In the genomic region with DNA sequence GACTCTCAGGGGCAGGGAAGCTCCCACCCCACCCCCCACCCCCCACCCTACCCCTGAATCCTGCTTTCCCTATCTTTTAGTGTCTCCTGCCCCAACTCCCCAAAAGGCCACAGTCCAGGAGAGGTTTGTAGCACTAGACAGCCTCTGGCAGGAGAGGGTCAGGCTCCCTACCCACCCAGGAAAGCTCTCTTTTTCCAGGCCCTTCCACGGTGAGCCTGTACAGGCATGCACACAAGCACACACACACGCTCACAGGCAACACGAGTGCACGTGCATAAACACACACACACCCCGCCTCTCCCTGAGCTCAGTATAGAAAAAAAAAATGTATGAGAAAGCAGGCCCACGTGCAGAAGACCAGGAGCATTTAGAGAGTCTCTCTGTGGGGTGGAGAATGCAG, we compare ENCODE assay signal across 30 cellular contexts.
"Had no signal": no experiment of that assay in that cellular context is flagged by ENCODE, and none has a peak within 500 bp of the region (broad histone marks: within the 10 kb centered on the region; RNA-seq: fewer than 3 reads in every experiment).

No MANE protein-coding gene starts in this region.

- H3K36me3 ChIP-seq: gastroesophageal sphincter, lower lobe of right lung, right lobe of liver, stomach, suprapubic skin, tibial nerve, WERI-Rb-1 had no signal

- H3K27ac ChIP-seq: epithelial cell of prostate, gastroesophageal sphincter, lower lobe of right lung, right lobe of liver, stomach, suprapubic skin, tibial nerve, WERI-Rb-1 had no signal

- H3K4me3 Mint-ChIP-seq: activated CD4-positive, alpha-beta T cell treated with anti-CD3 and anti-CD28 coated beads, Interleukin-2, amount 10 ng/mL, durations not matched to agents 7 days and 5 days; activated CD8-positive, alpha-beta T cell treated with anti-CD3 and anti-CD28 coated beads, Interleukin-2, amount 10 ng/mL, durations not matched to agents 7 days and 5 days; activated naive CD4-positive, alpha-beta T cell treated with anti-CD3 and anti-CD28 coated beads, Interleukin-2, amount 50 U/mL, for 24 hours; brain; endodermal cell; natural killer cell; stimulated activated memory B cell treated with anti-CD40 and anti-IgM and Interleukin-4, amounts not matched to agents 10 μg/mL and 1 μg/mL and 100 μg/mL, for 72 hours; T-cell; T-helper 2 cell treated with Interferon-gamma antibody and Interleukin-4, amounts not matched to agents 5 μg/mL and 100 μg/mL, for 36 hours had no signal

- H3K4me1 ChIP-seq: lower lobe of right lung, right lobe of liver had no signal

- H3K27ac Mint-ChIP-seq: activated CD4-positive, alpha-beta T cell treated with anti-CD3 and anti-CD28 coated beads, Interleukin-2, amount 10 ng/mL, durations not matched to agents 7 days and 5 days; activated CD8-positive, alpha-beta T cell treated with anti-CD3 and anti-CD28 coated beads, Interleukin-2, amount 10 ng/mL, durations not matched to agents 7 days and 5 days; activated naive CD4-positive, alpha-beta T cell treated with anti-CD3 and anti-CD28 coated beads, Interleukin-2, amount 50 U/mL, for 24 hours; endodermal cell; natural killer cell; stimulated activated memory B cell treated with anti-CD40 and anti-IgM and Interleukin-4, amounts not matched to agents 10 μg/mL and 1 μg/mL and 100 μg/mL, for 72 hours; T-cell; T-helper 2 cell treated with Interferon-gamma antibody and Interleukin-4, amounts not matched to agents 5 μg/mL and 100 μg/mL, for 36 hours had no signal

- H3K36me3 Mint-ChIP-seq: activated naive CD4-positive, alpha-beta T cell treated with anti-CD3 and anti-CD28 coated beads, Interleukin-2, amount 50 U/mL, for 24 hours; brain; natural killer cell; stimulated activated memory B cell treated with anti-CD40 and anti-IgM and Interleukin-4, amounts not matched to agents 10 μg/mL and 1 μg/mL and 100 μg/mL, for 72 hours; T-cell had no signal

- H3K4me3 ChIP-seq: gastroesophageal sphincter, lower lobe of right lung, right lobe of liver, stomach, suprapubic skin, tibial nerve had no signal

- H3K4me1 Mint-ChIP-seq: activated CD4-positive, alpha-beta T cell treated with anti-CD3 and anti-CD28 coated beads, Interleukin-2, amount 10 ng/mL, durations not matched to agents 7 days and 5 days; activated naive CD4-positive, alpha-beta T cell treated with anti-CD3 and anti-CD28 coated beads, Interleukin-2, amount 50 U/mL, for 24 hours; natural killer cell; T-cell had no signal

- FAIRE-seq: colon, islet of Langerhans, small intestine, TTC549 had no signal

- DNase-seq: activated CD4-positive, alpha-beta T cell treated with anti-CD3 and anti-CD28 coated beads, Interleukin-2, amount 10 ng/mL, durations not matched to agents 7 days and 5 days; activated CD4-positive, CD25-positive, alpha-beta regulatory T cell treated with anti-CD3 and anti-CD28 coated beads, Interleukin-2, amount 50 U/mL, for 72 hours; activated CD8-positive, alpha-beta T cell treated with anti-CD3 and anti-CD28 coated beads, Interleukin-2, amount 10 ng/mL, durations not matched to agents 7 days and 5 days; activated gamma-delta T cell treated with Interleukin-2 at 50 U/mL for 16 hours; anterior cingulate cortex; caudate nucleus; endodermal cell; hypothalamus; lower lobe of right lung; midbrain; natural killer cell; nucleus accumbens; small intestine; stimulated activated CD4-positive, alpha-beta T cell treated with anti-CD3 and anti-CD28 coated beads, Interleukin-15, amount 100 ng/mL, for 24 hours; stomach; T-cell; WERI-Rb-1 had no signal

- H3K9me3 Mint-ChIP-seq: activated CD4-positive, alpha-beta T cell treated with anti-CD3 and anti-CD28 coated beads, Interleukin-2, amount 10 ng/mL, durations not matched to agents 7 days and 5 days; activated naive CD4-positive, alpha-beta T cell treated with anti-CD3 and anti-CD28 coated beads, Interleukin-2, amount 50 U/mL, for 24 hours; endodermal cell; natural killer cell; stimulated activated memory B cell treated with anti-CD40 and anti-IgM and Interleukin-4, amounts not matched to agents 10 μg/mL and 1 μg/mL and 100 μg/mL, for 72 hours; T-cell; T-helper 2 cell treated with Interferon-gamma antibody and Interleukin-4, amounts not matched to agents 5 μg/mL and 100 μg/mL, for 36 hours had no signal

- H3K27me3 ChIP-seq: right lobe of liver, tibial nerve had no signal

- H3K9me3 ChIP-seq: gastroesophageal sphincter, lower lobe of right lung, right lobe of liver, stomach, suprapubic skin, tibial nerve had no signal

- ATAC-seq: activated CD8-positive, alpha-beta T cell treated with anti-CD3 and anti-CD28 coated beads, Interleukin-2, amount 10 ng/mL, durations not matched to agents 7 days and 5 days; gastroesophageal sphincter; lower lobe of right lung; natural killer cell; right lobe of liver; SK-N-SH treated with all-trans-retinoic acid at 6 μM for 48 hours; T-cell had no signal
